ENCODE assay signal across 8 cellular contexts in genomic region chr11:114400222-114400973, GRCh38. TPM values are rescaled to one million over a fixed set of nuclear protein-coding genes. Genes with fewer than 3 reads are reported as not detected.
A peak's percentile ranks its signal among the peaks of the same experiment; 100 is the strongest.
DNase-seq lines count a peak whose midpoint lies in the region; ATAC-seq lines count a peak whose summit lies in the region.

A gene with protein sequence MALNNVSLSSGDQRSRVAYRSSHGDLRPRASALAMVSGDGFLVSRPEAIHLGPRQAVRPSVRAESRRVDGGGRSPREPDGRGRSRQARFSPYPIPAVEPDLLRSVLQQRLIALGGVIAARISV (minus strand): TSS chr11:114400511. CDS start chr11:114400331, 180 bp downstream.
Gene RBM7 (plus strand): TSS chr11:114400666. CDS start chr11:114400672, 6 bp downstream.

- ATAC-seq in GM21529 (IDR thresholded peaks at IDR 0.05; ENCODE audit: unreplicated experiment), result peak; percentile 93

- H3K4me3 ChIP-seq in esophagus (ENCODE audit: low read depth in 1 of 2, low read length in 2 of 2) (peak within 1 kb of the TSS; percentile 92 to 100), mucosa of stomach (ENCODE audit: low read length) (peak within 1 kb of the TSS; percentile 70)

- H3K9me3 Mint-ChIP-seq in IgD-negative memory B cell, result no peaks in the 10 kb centered on the region
- no peaks in the 10 kb centered on the region for H3K9me3 Mint-ChIP-seq in activated T-cell treated with anti-CD3 and anti-CD28 coated beads, Interleukin-2, amount 50 U/mL, for 24 hours

- H3K36me3 ChIP-seq in esophagus (ENCODE audit: control insufficient read depth in 2 of 2, insufficient read depth in 2 of 2, low read length in 1 of 2), result no peaks in the 10 kb centered on the region
- H3K36me3 ChIP-seq in mucosa of stomach (ENCODE audit: control insufficient read depth, insufficient read depth, low read length), result no peaks in the 10 kb centered on the region

- H3K4me1 Mint-ChIP-seq in IgD-negative memory B cell, result peaks cover 30 to 46% (median 39%) of the 10 kb centered on the region in 3 donors
- H3K4me1 Mint-ChIP-seq in activated T-cell treated with anti-CD3 and anti-CD28 coated beads, Interleukin-2, amount 50 U/mL, for 24 hours (ENCODE audit: low read depth), result peaks cover 50% of the 10 kb centered on the region

- peaks cover 9% of the 10 kb centered on the region for H3K36me3 Mint-ChIP-seq in IgD-negative memory B cell
- peaks cover 64% of the 10 kb centered on the region for H3K36me3 Mint-ChIP-seq in activated T-cell treated with anti-CD3 and anti-CD28 coated beads, Interleukin-2, amount 50 U/mL, for 24 hours (ENCODE audit: low read depth)

- H3K27me3 Mint-ChIP-seq in IgD-negative memory B cell, result no peaks in the 10 kb centered on the region
- H3K27me3 Mint-ChIP-seq in activated T-cell treated with anti-CD3 and anti-CD28 coated beads, Interleukin-2, amount 50 U/mL, for 24 hours, result no peaks in the 10 kb centered on the region

- H3K27me3 ChIP-seq in esophagus (ENCODE audit: control insufficient read depth in 1 of 2, insufficient read depth in 2 of 2, low read length in 2 of 2), result no peaks in the 10 kb centered on the region
- no peaks in the 10 kb centered on the region for H3K27me3 ChIP-seq in mucosa of stomach (ENCODE audit: control insufficient read depth, insufficient read depth, low read length)

- H3K27ac ChIP-seq in esophagus (ENCODE audit: low read depth in 2 of 2, low read length in 1 of 2), result peak within 1 kb of the TSS; percentile 95 to 99

- peak within 1 kb of the TSS; percentile 100 for H3K9ac ChIP-seq in mucosa of stomach (ENCODE audit: low read length)

- 0% methylated on average over 69 of the region's 69 CpGs for WGBS in esophagus, 2 donors

- H3K9me3 ChIP-seq in esophagus (ENCODE audit: control insufficient read depth in 2 of 2, insufficient read depth in 1 of 2, low read depth in 1 of 2, low read length in 1 of 2) (no peaks in the 10 kb centered on the region), mucosa of stomach (ENCODE audit: control insufficient read depth, low read length) (no peaks in the 10 kb centered on the region)

- peak; percentile 91 for DNase-seq in DMS153 treated with DMSO at 0.1 percent for 48 hours (lab: John Stamatoyannopoulos, UW; ENCODE audit: unreplicated experiment)
- peak; percentile 30 for DNase-seq in OCI-M2 (lab: John Stamatoyannopoulos, UW; ENCODE audit: unreplicated experiment)
- DNase-seq in activated T-cell treated with anti-CD3 and anti-CD28 coated beads, Interleukin-2, amount 50 U/mL, for 24 hours, result peak; percentile 97
- DNase-seq in stimulated activated CD8-positive, alpha-beta memory T cell treated with anti-CD3 and anti-CD28 coated beads, Interleukin-7, amount 100 ng/mL, for 1 hour (ENCODE audit: low read depth in 2 of 2), result peak; percentile 96 to 97

- peak within 1 kb of the TSS; percentile 93 to 99 (median 99) for H3K27ac Mint-ChIP-seq in IgD-negative memory B cell
- H3K27ac Mint-ChIP-seq in activated T-cell treated with anti-CD3 and anti-CD28 coated beads, Interleukin-2, amount 50 U/mL, for 24 hours, result peak within 1 kb of the TSS; percentile 100

- H3K4me1 ChIP-seq in esophagus (ENCODE audit: control insufficient read depth in 2 of 2, insufficient read depth in 2 of 2, low read length in 1 of 2) (peaks cover 0 to 2% of the 10 kb centered on the region in 2 donors), mucosa of stomach (ENCODE audit: control insufficient read depth, insufficient read depth, low read length) (peaks cover 9% of the 10 kb centered on the region)

- peak within 1 kb of the TSS; percentile 92 to 99 (median 97) for H3K4me3 Mint-ChIP-seq in IgD-negative memory B cell
- H3K4me3 Mint-ChIP-seq in activated T-cell treated with anti-CD3 and anti-CD28 coated beads, Interleukin-2, amount 50 U/mL, for 24 hours, result peak within 1 kb of the TSS; percentile 97

RNA-seq across cellular contexts. Expression of the first gene that starts in this region (rescaled TPM):
- polyA plus RNA-seq in IgD-negative memory B cell (9.0 TPM), esophagus (1 to 10 TPM; 4.1 to 5.5 TPM)

RNA-seq across cellular contexts. Expression of gene RBM7, which starts in this region (rescaled TPM):
- polyA plus RNA-seq in IgD-negative memory B cell (34.9 TPM), esophagus (10 to 100 TPM in 1 of 2 donors, 1 to 10 TPM in 1; 4.3 to 11.4 TPM)

Comparison
In these comparisons a context has a peak if more than half of its experiments do, and no peak if none do; other contexts are left out.
1. Peak in every context shown above with its lines: DNase-seq, ATAC-seq, H3K4me3 ChIP-seq and H3K27ac ChIP-seq.
2. DNase-seq: peak in every context shown above with its lines; median percentile 97 in activated T-cell treated with anti-CD3 and anti-CD28 coated beads, Interleukin-2, amount 50 U/mL, for 24 hours; 96 in stimulated activated CD8-positive, alpha-beta memory T cell treated with anti-CD3 and anti-CD28 coated beads, Interleukin-7, amount 100 ng/mL, for 1 hour; 91 in DMS153 treated with DMSO at 0.1 percent for 48 hours; 30 in OCI-M2.